ENCODE assay signal across 1 cellular context in the genomic region with DNA sequence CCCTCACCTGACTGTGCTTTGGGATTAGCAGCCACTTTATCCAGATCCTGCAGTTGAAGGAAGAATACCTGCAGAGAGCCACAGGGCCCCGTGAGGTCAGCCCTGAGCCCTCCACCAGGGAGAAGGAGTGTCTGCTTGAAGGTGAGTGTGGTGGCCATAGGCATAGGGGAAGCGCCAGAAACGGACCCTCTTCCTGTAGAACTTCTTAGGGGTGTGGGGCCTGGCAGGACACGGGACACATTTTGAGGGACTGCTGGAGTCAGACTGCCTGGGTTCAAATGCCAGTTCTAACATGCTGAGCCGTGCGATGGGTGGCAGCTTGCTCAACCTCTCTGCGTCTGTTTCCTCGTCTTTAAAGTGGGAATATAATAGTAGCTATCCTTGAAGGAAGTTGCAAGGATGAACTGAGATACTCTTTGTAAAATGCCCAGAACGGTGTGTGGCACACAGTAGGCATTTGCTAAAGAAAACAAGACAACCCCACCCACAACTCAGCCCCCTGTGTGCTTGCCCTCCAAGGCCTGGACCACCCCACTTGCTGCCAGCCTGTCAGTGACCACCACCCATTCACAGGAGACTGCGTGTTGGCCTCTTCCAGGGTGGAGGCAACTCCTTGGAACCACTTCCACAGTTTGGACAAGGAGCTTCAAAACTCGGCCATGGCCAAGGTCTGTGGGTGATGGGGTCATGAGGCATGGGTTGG.
TF ChIP-seq lines count a peak whose summit lies in the region.

No MANE protein-coding gene starts in this region.

TF ChIP-seq in SK-N-SH, 30 proteins besides CTCF, POLR2A, EP300 and RAD21:
- TF ChIP-seq MXI1 (IDR thresholded peaks at IDR 0.05; ENCODE audit: low read depth, low read length) (no peak), TEAD4 (IDR thresholded peaks at IDR 0.05; ENCODE audit: borderline replicate concordance, insufficient read depth) (no peak), SIN3A (IDR thresholded peaks at IDR 0.05; ENCODE audit: borderline replicate concordance, low read depth, low read length) (no peak), NFIC (IDR thresholded peaks at IDR 0.05; ENCODE audit: borderline replicate concordance) (no peak), SMC3 (IDR thresholded peaks at IDR 0.05; ENCODE audit: low read depth, low read length) (no peak), PBX3 (IDR thresholded peaks at IDR 0.05) (no peak), RFX5 (IDR thresholded peaks at IDR 0.05; ENCODE audit: low read length) (no peak), FOXM1 (IDR thresholded peaks at IDR 0.05; ENCODE audit: low read depth) (no peak), TAF1 (IDR thresholded peaks at IDR 0.05; ENCODE audit: borderline replicate concordance, low read depth, low read length) (no peak), NRF1 (IDR thresholded peaks at IDR 0.05; ENCODE audit: low read depth, low read length) (no peak), POLR2AphosphoS5 (IDR thresholded peaks at IDR 0.05; ENCODE audit: low read depth, low read length) (no peak), RXRA (IDR thresholded peaks at IDR 0.05; ENCODE audit: borderline replicate concordance, low read depth) (no peak), IRF3 (IDR thresholded peaks at IDR 0.05; ENCODE audit: low read depth, low read length) (no peak), GABPA (IDR thresholded peaks at IDR 0.05; ENCODE audit: low read depth) (no peak), RCOR1 (IDR thresholded peaks at IDR 0.05; ENCODE audit: low read length) (no peak), CHD2 (IDR thresholded peaks at IDR 0.05; ENCODE audit: low read length, partially characterized antibody) (no peak), EZH2phosphoT487 (IDR thresholded peaks at IDR 0.05; ENCODE audit: borderline replicate concordance, low read depth) (no peak), USF1 (IDR thresholded peaks at IDR 0.05; ENCODE audit: borderline replicate concordance, low read depth) (no peak)
- TF ChIP-seq, protein P1, sequence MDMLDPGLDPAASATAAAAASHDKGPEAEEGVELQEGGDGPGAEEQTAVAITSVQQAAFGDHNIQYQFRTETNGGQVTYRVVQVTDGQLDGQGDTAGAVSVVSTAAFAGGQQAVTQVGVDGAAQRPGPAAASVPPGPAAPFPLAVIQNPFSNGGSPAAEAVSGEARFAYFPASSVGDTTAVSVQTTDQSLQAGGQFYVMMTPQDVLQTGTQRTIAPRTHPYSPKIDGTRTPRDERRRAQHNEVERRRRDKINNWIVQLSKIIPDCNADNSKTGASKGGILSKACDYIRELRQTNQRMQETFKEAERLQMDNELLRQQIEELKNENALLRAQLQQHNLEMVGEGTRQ (IDR thresholded peaks at IDR 0.05; ENCODE audit: borderline replicate concordance, low read depth, low read length): no peak
TF ChIP-seq in SK-N-SH: peak in this region for 0.
